1 cellular context compared by ENCODE assay signal in the genomic region with DNA sequence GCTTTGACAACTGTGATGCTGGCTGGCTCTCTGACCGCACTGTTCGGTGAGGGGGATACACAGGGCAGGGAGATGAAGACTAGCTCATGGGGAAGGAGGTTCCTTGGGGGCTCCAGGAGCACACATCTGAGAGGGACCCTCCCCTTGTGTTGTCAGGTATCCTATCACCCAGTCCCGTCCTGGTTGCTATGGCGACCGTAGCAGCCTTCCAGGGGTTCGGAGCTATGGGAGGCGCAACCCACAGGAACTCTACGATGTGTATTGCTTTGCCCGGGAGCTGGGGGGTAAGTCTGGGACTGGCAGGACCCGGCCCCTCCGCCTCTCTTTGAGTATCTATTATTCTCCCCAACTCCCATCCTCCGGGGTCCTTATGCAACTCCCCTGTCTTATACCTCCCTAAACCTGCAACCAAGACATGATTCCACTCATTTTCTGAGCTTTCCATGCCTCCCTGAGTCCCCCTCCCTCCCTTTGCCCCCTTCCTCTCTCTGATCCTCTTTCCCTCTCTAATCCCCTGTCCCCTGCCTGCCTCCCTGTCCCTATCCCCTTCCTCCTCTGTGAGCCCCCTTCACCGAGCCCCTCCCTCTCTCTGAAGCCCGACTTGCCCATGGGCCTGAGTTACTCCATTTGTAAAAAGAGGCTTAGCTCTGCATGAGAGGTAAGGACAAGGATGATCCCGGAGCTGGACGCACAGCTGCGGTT.
TF ChIP-seq lines count a peak whose summit lies in the region.

No MANE protein-coding gene starts in this region.

TF ChIP-seq in K562, 482 proteins besides CTCF, POLR2A, EP300 and RAD21:
- TF ChIP-seq KLF1 (tag; IDR thresholded peaks at IDR 0.05) (no peak), POLR2AphosphoS2 (IDR thresholded peaks at IDR 0.05; ENCODE audit: low read length) (no peak), YY1 (IDR thresholded peaks at IDR 0.05; ENCODE audit: borderline replicate concordance in 1 of 3, control insufficient read depth in 1 of 3, extremely low read depth in 1 of 3, insufficient read depth in 3 of 3, insufficient read length in 1 of 3, insufficient replicate concordance in 2 of 3, low read depth in 1 of 3, low read length in 2 of 3) (no peak), ZNF143 (CRISPR knock-in tag; IDR thresholded peaks at IDR 0.05) (no peak), ZNF324 (CRISPR knock-in tag; IDR thresholded peaks at IDR 0.05) (no peak), ELF4 (CRISPR knock-in tag; IDR thresholded peaks at IDR 0.05) (0 out of 2 replicates have a peak, but pooled peaks have one; percentile 43), RFX1 (IDR thresholded peaks at IDR 0.05) (peak; percentile 85), ZNF253 (CRISPR knock-in tag; conservative IDR thresholded peaks at IDR 0.05) (no peak), SMAD4 (CRISPR knock-in tag; conservative IDR thresholded peaks at IDR 0.05) (no peak), OTX1 (CRISPR knock-in tag; IDR thresholded peaks at IDR 0.05) (peak; percentile 13; the same call in 1 of the 2 replicates), L3MBTL2 (IDR thresholded peaks at IDR 0.05) (no peak), CBFB (CRISPR knock-in tag; IDR thresholded peaks at IDR 0.05) (no peak), ADNP (tag; IDR thresholded peaks at IDR 0.05) (no peak)
- TF ChIP-seq, protein P1, sequence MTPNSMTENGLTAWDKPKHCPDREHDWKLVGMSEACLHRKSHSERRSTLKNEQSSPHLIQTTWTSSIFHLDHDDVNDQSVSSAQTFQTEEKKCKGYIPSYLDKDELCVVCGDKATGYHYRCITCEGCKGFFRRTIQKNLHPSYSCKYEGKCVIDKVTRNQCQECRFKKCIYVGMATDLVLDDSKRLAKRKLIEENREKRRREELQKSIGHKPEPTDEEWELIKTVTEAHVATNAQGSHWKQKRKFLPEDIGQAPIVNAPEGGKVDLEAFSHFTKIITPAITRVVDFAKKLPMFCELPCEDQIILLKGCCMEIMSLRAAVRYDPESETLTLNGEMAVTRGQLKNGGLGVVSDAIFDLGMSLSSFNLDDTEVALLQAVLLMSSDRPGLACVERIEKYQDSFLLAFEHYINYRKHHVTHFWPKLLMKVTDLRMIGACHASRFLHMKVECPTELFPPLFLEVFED (CRISPR knock-in tag; conservative IDR thresholded peaks at IDR 0.05), result no peak
- TF ChIP-seq, protein P2, sequence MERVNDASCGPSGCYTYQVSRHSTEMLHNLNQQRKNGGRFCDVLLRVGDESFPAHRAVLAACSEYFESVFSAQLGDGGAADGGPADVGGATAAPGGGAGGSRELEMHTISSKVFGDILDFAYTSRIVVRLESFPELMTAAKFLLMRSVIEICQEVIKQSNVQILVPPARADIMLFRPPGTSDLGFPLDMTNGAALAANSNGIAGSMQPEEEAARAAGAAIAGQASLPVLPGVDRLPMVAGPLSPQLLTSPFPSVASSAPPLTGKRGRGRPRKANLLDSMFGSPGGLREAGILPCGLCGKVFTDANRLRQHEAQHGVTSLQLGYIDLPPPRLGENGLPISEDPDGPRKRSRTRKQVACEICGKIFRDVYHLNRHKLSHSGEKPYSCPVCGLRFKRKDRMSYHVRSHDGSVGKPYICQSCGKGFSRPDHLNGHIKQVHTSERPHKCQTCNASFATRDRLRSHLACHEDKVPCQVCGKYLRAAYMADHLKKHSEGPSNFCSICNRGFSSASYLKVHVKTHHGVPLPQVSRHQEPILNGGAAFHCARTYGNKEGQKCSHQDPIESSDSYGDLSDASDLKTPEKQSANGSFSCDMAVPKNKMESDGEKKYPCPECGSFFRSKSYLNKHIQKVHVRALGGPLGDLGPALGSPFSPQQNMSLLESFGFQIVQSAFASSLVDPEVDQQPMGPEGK (CRISPR knock-in tag; IDR thresholded peaks at IDR 0.05; ENCODE audit: borderline replicate concordance), result no peak
- TF ChIP-seq, protein P3, sequence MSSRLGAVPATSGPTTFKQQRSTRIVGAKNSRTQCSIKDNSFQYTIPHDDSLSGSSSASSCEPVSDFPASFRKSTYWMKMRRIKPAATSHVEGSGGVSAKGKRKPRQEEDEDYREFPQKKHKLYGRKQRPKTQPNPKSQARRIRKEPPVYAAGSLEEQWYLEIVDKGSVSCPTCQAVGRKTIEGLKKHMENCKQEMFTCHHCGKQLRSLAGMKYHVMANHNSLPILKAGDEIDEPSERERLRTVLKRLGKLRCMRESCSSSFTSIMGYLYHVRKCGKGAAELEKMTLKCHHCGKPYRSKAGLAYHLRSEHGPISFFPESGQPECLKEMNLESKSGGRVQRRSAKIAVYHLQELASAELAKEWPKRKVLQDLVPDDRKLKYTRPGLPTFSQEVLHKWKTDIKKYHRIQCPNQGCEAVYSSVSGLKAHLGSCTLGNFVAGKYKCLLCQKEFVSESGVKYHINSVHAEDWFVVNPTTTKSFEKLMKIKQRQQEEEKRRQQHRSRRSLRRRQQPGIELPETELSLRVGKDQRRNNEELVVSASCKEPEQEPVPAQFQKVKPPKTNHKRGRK (tag; IDR thresholded peaks at IDR 0.05), result peak; percentile 72
- TF ChIP-seq, protein P4, sequence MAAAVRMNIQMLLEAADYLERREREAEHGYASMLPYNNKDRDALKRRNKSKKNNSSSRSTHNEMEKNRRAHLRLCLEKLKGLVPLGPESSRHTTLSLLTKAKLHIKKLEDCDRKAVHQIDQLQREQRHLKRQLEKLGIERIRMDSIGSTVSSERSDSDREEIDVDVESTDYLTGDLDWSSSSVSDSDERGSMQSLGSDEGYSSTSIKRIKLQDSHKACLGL (CRISPR knock-in tag; IDR thresholded peaks at IDR 0.05; ENCODE audit: borderline replicate concordance, poor library complexity, severe bottlenecking), result no peak
- TF ChIP-seq, protein P5, sequence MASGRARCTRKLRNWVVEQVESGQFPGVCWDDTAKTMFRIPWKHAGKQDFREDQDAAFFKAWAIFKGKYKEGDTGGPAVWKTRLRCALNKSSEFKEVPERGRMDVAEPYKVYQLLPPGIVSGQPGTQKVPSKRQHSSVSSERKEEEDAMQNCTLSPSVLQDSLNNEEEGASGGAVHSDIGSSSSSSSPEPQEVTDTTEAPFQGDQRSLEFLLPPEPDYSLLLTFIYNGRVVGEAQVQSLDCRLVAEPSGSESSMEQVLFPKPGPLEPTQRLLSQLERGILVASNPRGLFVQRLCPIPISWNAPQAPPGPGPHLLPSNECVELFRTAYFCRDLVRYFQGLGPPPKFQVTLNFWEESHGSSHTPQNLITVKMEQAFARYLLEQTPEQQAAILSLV (tag; IDR thresholded peaks at IDR 0.05), result peak; percentile 38; the same call in 1 of the 2 replicates
